15 cellular contexts compared by ENCODE assay signal in the genomic region with DNA sequence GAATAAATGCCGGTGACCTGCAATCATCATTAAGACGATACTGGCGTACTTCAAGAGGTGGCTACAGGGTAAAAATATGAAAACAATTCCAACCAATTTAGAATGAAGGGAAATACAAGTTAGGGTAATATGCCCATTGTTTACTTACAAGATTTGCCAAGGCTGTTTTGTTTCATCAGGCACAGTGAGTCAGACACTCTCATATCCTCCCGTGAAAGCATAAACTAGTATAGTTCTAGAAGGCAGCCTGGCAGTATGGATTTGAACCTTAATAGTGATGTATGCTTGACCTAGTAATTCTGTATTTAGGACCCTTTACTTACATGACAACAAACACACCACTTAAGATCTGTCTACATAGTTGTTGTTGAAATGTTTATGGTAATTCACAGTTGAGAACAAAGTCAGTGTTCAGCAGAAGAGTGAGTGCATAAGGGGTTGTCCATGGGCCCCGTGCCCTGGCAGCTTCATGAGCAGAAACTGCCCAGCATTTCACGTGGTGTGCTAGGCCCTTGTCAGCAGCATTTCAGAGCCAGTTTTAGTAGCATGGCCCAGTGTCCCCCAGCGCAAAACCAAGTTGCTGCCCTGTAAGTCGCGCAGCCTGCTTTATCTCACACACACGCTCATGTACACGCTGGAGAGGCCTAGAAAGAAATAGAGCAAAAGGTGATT.
DNase-seq lines count a peak whose midpoint lies in the region; TF ChIP-seq lines count a peak whose summit lies in the region.
"Had no signal": no experiment of that assay in that cellular context is flagged by ENCODE, and none has a peak within 500 bp of the region (broad histone marks: within the 10 kb centered on the region; RNA-seq: fewer than 3 reads in every experiment).

No MANE protein-coding gene starts in this region.

- POLR2A ChIA-PET in CD8-positive, alpha-beta memory T cell (lab: Charles Lee), result interaction anchor here (0.6 kb wide), 1 partner anchor 9 kb away, joined by 4 read pairs; no protein-coding TSS in a partner anchor

- no peaks in the 10 kb centered on the region for H3K9me3 Mint-ChIP-seq in CD8-positive, alpha-beta memory T cell
- H3K9me3 Mint-ChIP-seq: naive thymus-derived CD8-positive, alpha-beta T cell had no signal

- in situ Hi-C loops in G401 (cut with HindIII; ENCODE audit: low sequenced_read_pairs), result no loop called here

- no peak for TF ChIP-seq CTCF in foreskin fibroblast (IDR thresholded peaks at IDR 0.05; ENCODE audit: low read depth, low read length)

- H3K36me3 ChIP-seq in CD8-positive, alpha-beta memory T cell (ENCODE audit: insufficient read depth, low read length), result peaks cover 70% of the 10 kb centered on the region

- CTCF ChIA-PET in CD8-positive, alpha-beta memory T cell (lab: Charles Lee), result no interaction called here

- no peak overlapping the region for H3K27ac ChIP-seq in CD8-positive, alpha-beta memory T cell (ENCODE audit: low read depth, low read length)
- H3K27ac ChIP-seq: BLaER1 treated with 17β-estradiol and CSF1 and Interleukin-3, amounts not matched to agents 10 nM and 100 nM; SK-N-MC had no signal

- H3K27me3 ChIP-seq in CD8-positive, alpha-beta memory T cell (ENCODE audit: insufficient read depth, low read length, poor library complexity, severe bottlenecking), result no peaks in the 10 kb centered on the region
- H3K27me3 ChIP-seq: BLaER1 treated with 17β-estradiol and CSF1 and Interleukin-3, amounts not matched to agents 10 nM and 100 nM had no signal

- H3K4me1 Mint-ChIP-seq in CD8-positive, alpha-beta memory T cell, result peaks cover 0 to 2% (median 0%) of the 10 kb centered on the region in 3 donors

- H3K36me3 Mint-ChIP-seq in CD8-positive, alpha-beta memory T cell, result peaks cover 7 to 93% (median 33%) of the 10 kb centered on the region in 3 donors

- no peak overlapping the region for H3K4me3 ChIP-seq in foreskin fibroblast (ENCODE audit: low read depth in 1 of 2, low read length in 2 of 2)
- H3K4me3 ChIP-seq in CD8-positive, alpha-beta memory T cell (ENCODE audit: low read length), result no peak overlapping the region
- H3K4me3 ChIP-seq: BLaER1 treated with 17β-estradiol and CSF1 and Interleukin-3, amounts not matched to agents 10 nM and 100 nM; SK-N-MC had no signal

- no peak overlapping the region for H3K4me3 Mint-ChIP-seq in CD8-positive, alpha-beta memory T cell
- H3K4me3 Mint-ChIP-seq: naive thymus-derived CD8-positive, alpha-beta T cell had no signal

- DNase-seq in G401 (ENCODE audit: low spot score), result peak; percentile 33
- DNase-seq in amygdala (lab: John Stamatoyannopoulos, UW), result peak in 52 of 56 donors; percentile 11 to 88 (median 58)
- peak; percentile 66 to 74 for DNase-seq in foreskin fibroblast
- peak; percentile 24 for DNase-seq in occipital lobe (lab: John Stamatoyannopoulos, UW)
- no peak for DNase-seq in iPS-NIHi11 (ENCODE audit: low spot score)
- DNase-seq in ureter (ENCODE audit: low spot score), result no peak
- DNase-seq in CD8-positive, alpha-beta memory T cell, result no peak
- no peak for DNase-seq in NK-92 treated with Interleukin-12 subunit alpha and Interleukin-12 subunit beta, amount 100 ng/mL, for 24 hours (lab: John Stamatoyannopoulos, UW)
- DNase-seq: activated CD4-positive, alpha-beta T cell treated with anti-CD3 and anti-CD28 coated beads for 1 hour; activated naive CD4-positive, alpha-beta T cell treated with Interleukin-2 at 50 U/mL for 16 hours; NCI-H524 treated with DMSO at 0.1 percent for 48 hours; stimulated activated CD4-positive, alpha-beta T cell treated with anti-CD3 and anti-CD28 coated beads, Interleukin-12 subunit alpha, Interleukin-12 subunit beta, amount 100 ng/mL, for 4 hours had no signal

- no peaks in the 10 kb centered on the region for H3K27me3 Mint-ChIP-seq in CD8-positive, alpha-beta memory T cell
- H3K27me3 Mint-ChIP-seq: naive thymus-derived CD8-positive, alpha-beta T cell had no signal

- peak overlapping the region in 1 of 8 donors; percentile 9 for H3K27ac Mint-ChIP-seq in CD8-positive, alpha-beta memory T cell

- no peaks in the 10 kb centered on the region for H3K9me3 ChIP-seq in CD8-positive, alpha-beta memory T cell (ENCODE audit: low read length)
- H3K9me3 ChIP-seq: BLaER1 treated with 17β-estradiol and CSF1 and Interleukin-3, amounts not matched to agents 10 nM and 100 nM had no signal

- H3K4me1 ChIP-seq in CD8-positive, alpha-beta memory T cell (ENCODE audit: insufficient read depth, low read length), result no peaks in the 10 kb centered on the region

Comparison
In these comparisons a context has a peak if more than half of its experiments do, and no peak if none do; other contexts are left out.
1. DNase-seq: peak in G401 (single experiment), amygdala (52 of 56), foreskin fibroblast (2 of 2) and occipital lobe (single experiment); none in iPS-NIHi11 (single experiment), ureter (single experiment), CD8-positive, alpha-beta memory T cell (0 of 5) and NK-92 treated with Interleukin-12 subunit alpha and Interleukin-12 subunit beta, amount 100 ng/mL, for 24 hours (single experiment).